In genomic region chr10:124306922-124307371, GRCh38 we compare ENCODE assay signal across 12 cellular contexts.
DNase-seq lines count a peak whose midpoint lies in the region; ATAC-seq and TF ChIP-seq lines count a peak whose summit lies in the region.
"Had no signal": no experiment of that assay in that cellular context is flagged by ENCODE, and none has a peak within 500 bp of the region (broad histone marks: within the 10 kb centered on the region; RNA-seq: fewer than 3 reads in every experiment).

No MANE protein-coding gene starts in this region.

- peak; percentile 52 for ATAC-seq in esophagus mucosa
- ATAC-seq in naive thymus-derived CD4-positive, alpha-beta T cell, result peak; percentile 91
- ATAC-seq in HG03442 (IDR thresholded peaks at IDR 0.05; ENCODE audit: unreplicated experiment), result no peak
- ATAC-seq in HG02970 (IDR thresholded peaks at IDR 0.05; ENCODE audit: low FRiP score, unreplicated experiment), result no peak
- no peak for ATAC-seq in aorta (ENCODE audit: low FRiP score)

- intact Hi-C loops in CD14-positive monocyte (cut with micrococcal nuclease), result loop anchor here in 1 of 2 donors (2.0 to 10.0 kb wide), 2 partner anchors 16 to 162 kb away; no protein-coding TSS in a partner anchor
- intact Hi-C loops in naive thymus-derived CD4-positive, alpha-beta T cell (cut with micrococcal nuclease), result no loop called here
- intact Hi-C loops in aorta (cut with DNase I), result no loop called here

- no peak for TF ChIP-seq CTCF in CD14-positive monocyte (IDR thresholded peaks at IDR 0.05)

- no peaks in the 10 kb centered on the region for H3K36me3 ChIP-seq in naive thymus-derived CD4-positive, alpha-beta T cell (ENCODE audit: control insufficient read depth in 2 of 3, insufficient read depth in 3 of 3, low read length in 3 of 3)
- no peaks in the 10 kb centered on the region for H3K36me3 ChIP-seq in aorta (ENCODE audit: control insufficient read depth in 1 of 2, insufficient read depth in 2 of 2, low read length in 1 of 2)
- H3K36me3 ChIP-seq: BLaER1 had no signal

- peak overlapping the region in 1 of 7 donors; percentile 95 for H3K27ac Mint-ChIP-seq in CD14-positive monocyte
- no peak overlapping the region for H3K27ac Mint-ChIP-seq in naive thymus-derived CD4-positive, alpha-beta T cell
- H3K27ac Mint-ChIP-seq: activated naive CD8-positive, alpha-beta T cell treated with anti-CD3 and anti-CD28 coated beads, Interleukin-2, amount 10 ng/mL, durations not matched to agents 7 days and 5 days had no signal

- peaks cover 18% of the 10 kb centered on the region for H3K4me1 Mint-ChIP-seq in CD14-positive monocyte
- peaks cover 0 to 3% (median 0%) of the 10 kb centered on the region in 7 donors for H3K4me1 Mint-ChIP-seq in naive thymus-derived CD4-positive, alpha-beta T cell
- H3K4me1 Mint-ChIP-seq: activated naive CD8-positive, alpha-beta T cell treated with anti-CD3 and anti-CD28 coated beads, Interleukin-2, amount 10 ng/mL, durations not matched to agents 7 days and 5 days had no signal

- peaks cover 0 to under 1% (median 0%) of the 10 kb centered on the region in 7 donors for H3K9me3 Mint-ChIP-seq in CD14-positive monocyte
- H3K9me3 Mint-ChIP-seq in naive thymus-derived CD4-positive, alpha-beta T cell, result no peaks in the 10 kb centered on the region
- H3K9me3 Mint-ChIP-seq: activated naive CD8-positive, alpha-beta T cell treated with anti-CD3 and anti-CD28 coated beads, Interleukin-2, amount 10 ng/mL, durations not matched to agents 7 days and 5 days had no signal

- CTCF ChIA-PET in naive thymus-derived CD4-positive, alpha-beta T cell (lab: Charles Lee), result no interaction called here

- peaks cover 0 to 2% of the 10 kb centered on the region in 2 donors for H3K36me3 Mint-ChIP-seq in CD14-positive monocyte
- no peaks in the 10 kb centered on the region for H3K36me3 Mint-ChIP-seq in naive thymus-derived CD4-positive, alpha-beta T cell
- H3K36me3 Mint-ChIP-seq: activated naive CD8-positive, alpha-beta T cell treated with anti-CD3 and anti-CD28 coated beads, Interleukin-2, amount 10 ng/mL, durations not matched to agents 7 days and 5 days had no signal

- WGBS in aorta, 2 donors, result 78 to 86% methylated on average over 4 of the region's 4 CpGs

- no peak overlapping the region for H3K4me3 Mint-ChIP-seq in CD14-positive monocyte
- H3K4me3 Mint-ChIP-seq in naive thymus-derived CD4-positive, alpha-beta T cell, result no peak overlapping the region
- H3K4me3 Mint-ChIP-seq: activated naive CD8-positive, alpha-beta T cell treated with anti-CD3 and anti-CD28 coated beads, Interleukin-2, amount 10 ng/mL, durations not matched to agents 7 days and 5 days had no signal

- H3K27ac ChIP-seq in naive thymus-derived CD4-positive, alpha-beta T cell (ENCODE audit: low read depth, low read length), result no peak overlapping the region
- no peak overlapping the region for H3K27ac ChIP-seq in aorta (ENCODE audit: low read depth in 1 of 2, low read length in 2 of 2)
- H3K27ac ChIP-seq: BLaER1 had no signal

- H3K4me3 ChIP-seq in naive thymus-derived CD4-positive, alpha-beta T cell (ENCODE audit: low read length), result no peak overlapping the region
- H3K4me3 ChIP-seq in aorta (ENCODE audit: low read length in 2 of 2), result no peak overlapping the region
- H3K4me3 ChIP-seq: BLaER1 had no signal

- POLR2A ChIA-PET in naive thymus-derived CD4-positive, alpha-beta T cell (lab: Charles Lee), result no interaction called here

- H3K27me3 ChIP-seq in naive thymus-derived CD4-positive, alpha-beta T cell (ENCODE audit: control insufficient read depth in 2 of 2, insufficient read depth in 2 of 2, low read length in 2 of 2), result no peaks in the 10 kb centered on the region
- H3K27me3 ChIP-seq in aorta (ENCODE audit: control insufficient read depth in 1 of 2, insufficient read depth in 2 of 2, low read length in 1 of 2), result no peaks in the 10 kb centered on the region
- H3K27me3 ChIP-seq: BLaER1 had no signal

- peak; percentile 88 for DNase-seq in CD14-positive monocyte (ENCODE audit: low spot score)
- peak; percentile 92 for DNase-seq in MV-4-11 (lab: John Stamatoyannopoulos, UW)
- DNase-seq in naive thymus-derived CD4-positive, alpha-beta T cell, result no peak
- no peak for DNase-seq in DMS153 (lab: John Stamatoyannopoulos, UW)
- no peak for DNase-seq in aorta
- DNase-seq: activated naive CD8-positive, alpha-beta T cell treated with anti-CD3 and anti-CD28 coated beads, Interleukin-2, amount 10 ng/mL, durations not matched to agents 7 days and 5 days; NCI-H1694 treated with DMSO at 0.1 percent for 48 hours; NK-92 treated with Interleukin-12 subunit alpha and Interleukin-12 subunit beta, amount 100 ng/mL, for 24 hours had no signal

- peaks cover 0 to 2% (median 0%) of the 10 kb centered on the region in 3 donors for H3K27me3 Mint-ChIP-seq in CD14-positive monocyte (ENCODE audit: low read depth in 3 of 3)
- H3K27me3 Mint-ChIP-seq in naive thymus-derived CD4-positive, alpha-beta T cell, result peaks cover 0 to 2% (median 0%) of the 10 kb centered on the region in 5 donors

- no peaks in the 10 kb centered on the region for H3K4me1 ChIP-seq in naive thymus-derived CD4-positive, alpha-beta T cell (ENCODE audit: control insufficient read depth in 2 of 2, insufficient read depth in 2 of 2, low read length in 2 of 2)
- no peaks in the 10 kb centered on the region for H3K4me1 ChIP-seq in aorta (ENCODE audit: control insufficient read depth in 1 of 2, insufficient read depth in 2 of 2, low read length in 2 of 2)
- H3K4me1 ChIP-seq: BLaER1 had no signal

- no peaks in the 10 kb centered on the region for H3K9me3 ChIP-seq in naive thymus-derived CD4-positive, alpha-beta T cell (ENCODE audit: control insufficient read depth in 2 of 3, low read length in 3 of 3)
- H3K9me3 ChIP-seq in aorta (ENCODE audit: control insufficient read depth, low read length), result no peaks in the 10 kb centered on the region

Comparison
In these comparisons a context has a peak if more than half of its experiments do, and no peak if none do; other contexts are left out.
1. DNase-seq: peak in CD14-positive monocyte (single experiment) and MV-4-11 (single experiment); none in naive thymus-derived CD4-positive, alpha-beta T cell (0 of 9), DMS153 (single experiment) and aorta (0 of 2).
2. ATAC-seq: peak in esophagus mucosa (single experiment) and naive thymus-derived CD4-positive, alpha-beta T cell (single experiment); none in HG03442 (single experiment), HG02970 (single experiment) and aorta (single experiment).